Comparison of ENCODE assay signal across 15 cellular contexts in genomic region chrX:26952213-26952612, GRCh38.
"Had no signal": no experiment of that assay in that cellular context is flagged by ENCODE, and none has a peak within 500 bp of the region (broad histone marks: within the 10 kb centered on the region; RNA-seq: fewer than 3 reads in every experiment).

No MANE protein-coding gene starts in this region.

- ATAC-seq: activated T-cell treated with anti-CD3 and anti-CD28 coated beads, Interleukin-2, amount 50 U/mL, for 72 hours; effector memory CD8-positive, alpha-beta T cell; natural killer cell treated with Interleukin-12 subunit alpha and Interleukin-12 subunit beta and Interleukin-15 and Interleukin-18, amount 100 ng/mL, for 72 hours; pancreas; stimulated activated naive B cell treated with anti-CD40 and anti-IgM and Interleukin-4, amounts not matched to agents 10 μg/mL and 1 μg/mL and 100 μg/mL, for 72 hours had no signal

- H3K4me1 ChIP-seq: pancreas, sigmoid colon had no signal

- H3K27ac ChIP-seq: cardiac muscle cell, neutrophil, pancreas, sigmoid colon had no signal

- H3K4me3 Mint-ChIP-seq: activated naive CD4-positive, alpha-beta T cell treated with anti-CD3 and anti-CD28 coated beads, Interleukin-2, amount 50 U/mL, for 24 hours; activated T-cell treated with anti-CD3 and anti-CD28 coated beads, Interleukin-2, amount 50 U/mL, for 72 hours; effector memory CD8-positive, alpha-beta T cell; immature natural killer cell; natural killer cell treated with Interleukin-12 subunit alpha and Interleukin-12 subunit beta and Interleukin-15 and Interleukin-18, amount 100 ng/mL, for 72 hours; stimulated activated naive B cell treated with anti-CD40 and anti-IgM and Interleukin-4, amounts not matched to agents 10 μg/mL and 1 μg/mL and 100 μg/mL, for 72 hours had no signal

- H3K27ac Mint-ChIP-seq: activated naive CD4-positive, alpha-beta T cell treated with anti-CD3 and anti-CD28 coated beads, Interleukin-2, amount 50 U/mL, for 24 hours; activated T-cell treated with anti-CD3 and anti-CD28 coated beads, Interleukin-2, amount 50 U/mL, for 72 hours; effector memory CD8-positive, alpha-beta T cell; immature natural killer cell; natural killer cell treated with Interleukin-12 subunit alpha and Interleukin-12 subunit beta and Interleukin-15 and Interleukin-18, amount 100 ng/mL, for 72 hours; stimulated activated naive B cell treated with anti-CD40 and anti-IgM and Interleukin-4, amounts not matched to agents 10 μg/mL and 1 μg/mL and 100 μg/mL, for 72 hours had no signal

- H3K27me3 Mint-ChIP-seq: activated naive CD4-positive, alpha-beta T cell treated with anti-CD3 and anti-CD28 coated beads, Interleukin-2, amount 50 U/mL, for 24 hours; effector memory CD8-positive, alpha-beta T cell; natural killer cell treated with Interleukin-12 subunit alpha and Interleukin-12 subunit beta and Interleukin-15 and Interleukin-18, amount 100 ng/mL, for 72 hours; stimulated activated naive B cell treated with anti-CD40 and anti-IgM and Interleukin-4, amounts not matched to agents 10 μg/mL and 1 μg/mL and 100 μg/mL, for 72 hours had no signal

- H3K36me3 ChIP-seq: cardiac muscle cell, neutrophil, pancreas, sigmoid colon had no signal

- H3K27me3 ChIP-seq: cardiac muscle cell, neutrophil, sigmoid colon had no signal

- H3K4me1 Mint-ChIP-seq: activated naive CD4-positive, alpha-beta T cell treated with anti-CD3 and anti-CD28 coated beads, Interleukin-2, amount 50 U/mL, for 24 hours; immature natural killer cell; stimulated activated naive B cell treated with anti-CD40 and anti-IgM and Interleukin-4, amounts not matched to agents 10 μg/mL and 1 μg/mL and 100 μg/mL, for 72 hours had no signal

- H3K9me3 ChIP-seq: neutrophil, pancreas, sigmoid colon had no signal

- H3K36me3 Mint-ChIP-seq: activated naive CD4-positive, alpha-beta T cell treated with anti-CD3 and anti-CD28 coated beads, Interleukin-2, amount 50 U/mL, for 24 hours; immature natural killer cell; stimulated activated naive B cell treated with anti-CD40 and anti-IgM and Interleukin-4, amounts not matched to agents 10 μg/mL and 1 μg/mL and 100 μg/mL, for 72 hours had no signal

- H3K4me3 ChIP-seq: cardiac muscle cell, pancreas, sigmoid colon had no signal

- DNase-seq: activated CD4-positive, alpha-beta T cell treated with anti-CD3 and anti-CD28 coated beads for 1 hour; activated CD8-positive, alpha-beta memory T cell treated with anti-CD3 and anti-CD28 coated beads for 24 hours; activated CD8-positive, alpha-beta memory T cell treated with anti-CD3 and anti-CD28 coated beads, Interleukin-2, amount 50 U/mL, for 48 hours; activated gamma-delta T cell; activated T-cell treated with anti-CD3 and anti-CD28 coated beads, Interleukin-2, amount 50 U/mL, for 72 hours; effector memory CD8-positive, alpha-beta T cell; immature natural killer cell; pancreas; sigmoid colon; stimulated activated naive B cell treated with anti-CD40 and anti-IgM and Interleukin-4, amounts not matched to agents 10 μg/mL and 1 μg/mL and 100 μg/mL, for 72 hours; T1000 had no signal
